1 cellular context compared by ENCODE assay signal in genomic region chr7:13279854-13280435, GRCh38.
A peak's percentile ranks its signal among the peaks of the same experiment; 100 is the strongest.
TF ChIP-seq lines count a peak whose summit lies in the region.

No MANE protein-coding gene starts in this region.

TF ChIP-seq in K562, 482 proteins besides CTCF, POLR2A, EP300 and RAD21 (continued from another document):
- TF ChIP-seq, protein P1, sequence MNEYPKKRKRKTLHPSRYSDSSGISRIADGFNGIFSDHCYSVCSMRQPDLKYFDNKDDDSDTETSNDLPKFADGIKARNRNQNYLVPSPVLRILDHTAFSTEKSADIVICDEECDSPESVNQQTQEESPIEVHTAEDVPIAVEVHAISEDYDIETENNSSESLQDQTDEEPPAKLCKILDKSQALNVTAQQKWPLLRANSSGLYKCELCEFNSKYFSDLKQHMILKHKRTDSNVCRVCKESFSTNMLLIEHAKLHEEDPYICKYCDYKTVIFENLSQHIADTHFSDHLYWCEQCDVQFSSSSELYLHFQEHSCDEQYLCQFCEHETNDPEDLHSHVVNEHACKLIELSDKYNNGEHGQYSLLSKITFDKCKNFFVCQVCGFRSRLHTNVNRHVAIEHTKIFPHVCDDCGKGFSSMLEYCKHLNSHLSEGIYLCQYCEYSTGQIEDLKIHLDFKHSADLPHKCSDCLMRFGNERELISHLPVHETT (CRISPR knock-in tag; conservative IDR thresholded peaks at IDR 0.05 in 1 of 2, IDR thresholded peaks at IDR 0.05 in 1 of 2) = no peak
- TF ChIP-seq CHCHD3 (CRISPR knock-in tag; IDR thresholded peaks at IDR 0.05) = no peak
- TF ChIP-seq ZNF586 (CRISPR knock-in tag; conservative IDR thresholded peaks at IDR 0.05) = no peak
- TF ChIP-seq EGR1 (conservative IDR thresholded peaks at IDR 0.05) = no peak
- TF ChIP-seq, protein P2, sequence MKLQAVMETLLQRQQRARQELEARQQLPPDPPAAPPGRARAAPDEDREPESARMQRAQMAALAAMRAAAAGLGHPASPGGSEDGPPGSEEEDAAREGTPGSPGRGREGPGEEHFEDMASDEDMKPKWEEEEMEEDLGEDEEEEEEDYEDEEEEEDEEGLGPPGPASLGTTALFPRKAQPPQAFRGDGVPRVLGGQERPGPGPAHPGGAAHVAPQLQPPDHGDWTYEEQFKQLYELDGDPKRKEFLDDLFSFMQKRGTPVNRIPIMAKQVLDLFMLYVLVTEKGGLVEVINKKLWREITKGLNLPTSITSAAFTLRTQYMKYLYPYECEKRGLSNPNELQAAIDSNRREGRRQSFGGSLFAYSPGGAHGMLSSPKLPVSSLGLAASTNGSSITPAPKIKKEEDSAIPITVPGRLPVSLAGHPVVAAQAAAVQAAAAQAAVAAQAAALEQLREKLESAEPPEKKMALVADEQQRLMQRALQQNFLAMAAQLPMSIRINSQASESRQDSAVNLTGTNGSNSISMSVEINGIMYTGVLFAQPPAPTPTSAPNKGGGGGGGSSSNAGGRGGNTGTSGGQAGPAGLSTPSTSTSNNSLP (IDR thresholded peaks at IDR 0.05; ENCODE audit: borderline replicate concordance, low read depth, low read length) = peak; percentile 76; the same call in 1 of the 2 replicates
- TF ChIP-seq DACH1 (IDR thresholded peaks at IDR 0.05; ENCODE audit: partially characterized antibody) = peak; percentile 14
- TF ChIP-seq GATAD2B (IDR thresholded peaks at IDR 0.05; ENCODE audit: borderline replicate concordance) = 0 out of 2 replicates have a peak, but pooled peaks have one; percentile 26
- no peak for TF ChIP-seq PHB2 (IDR thresholded peaks at IDR 0.05; ENCODE audit: low read depth)
